34 cellular contexts compared by ENCODE assay signal in the genomic region with DNA sequence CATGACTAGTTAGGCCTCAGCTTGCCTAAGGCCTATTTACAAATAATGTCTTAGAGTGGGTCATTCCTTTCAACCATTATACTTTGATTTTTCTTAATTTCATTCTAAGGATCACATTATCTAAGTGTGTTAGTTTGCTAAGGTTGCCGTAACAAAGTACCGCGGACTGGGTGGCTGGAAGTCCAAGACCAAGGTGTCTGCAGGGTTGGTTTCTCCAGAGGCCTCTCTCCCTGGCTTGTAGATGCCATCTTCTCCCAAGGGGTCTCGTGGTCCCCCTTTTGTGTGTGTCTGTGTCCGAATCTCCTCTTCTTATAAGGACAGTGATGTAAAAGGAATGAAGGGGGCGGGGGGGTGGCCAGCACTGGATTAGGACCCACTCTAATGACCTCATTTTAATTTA.
"Had no signal": no experiment of that assay in that cellular context is flagged by ENCODE, and none has a peak within 500 bp of the region (broad histone marks: within the 10 kb centered on the region; RNA-seq: fewer than 3 reads in every experiment).

No MANE protein-coding gene starts in this region.

- H3K9me3 ChIP-seq: MG63 had no signal

- H3K36me3 ChIP-seq: MG63 had no signal

- DNase-seq: Karpas-422, Kasumi-1, MG63, MM.1S, MV-4-11, NCI-H1048, NCI-H1092, NCI-H1092 treated with DMSO at 0.1 percent for 48 hours, NCI-H1105, NCI-H1105 treated with DMSO at 0.1 percent for 48 hours, NCI-H1417, NCI-H1417 treated with DMSO at 0.1 percent for 48 hours, NCI-H1436, NCI-H1436 treated with DMSO at 0.1 percent for 48 hours, NCI-H146, NCI-H1694, NCI-H1694 treated with DMSO at 0.1 percent for 48 hours, NCI-H187, NCI-H187 treated with DMSO at 0.1 percent for 48 hours, NCI-H1930, NCI-H2029, NCI-H2029 treated with DMSO at 0.1 percent for 48 hours, NCI-H2081, NCI-H2081 treated with DMSO at 0.1 percent for 48 hours, NCI-H2107, NCI-H2171, NCI-H2171 treated with DMSO at 0.1 percent for 48 hours, NCI-H2227 treated with DMSO at 0.1 percent for 48 hours, NCI-H226, NCI-H345, NCI-H446, NCI-H446 treated with DMSO at 0.1 percent for 48 hours, NCI-H510A had no signal

- H3K27ac ChIP-seq: KMS-11 had no signal

- H3K4me3 ChIP-seq: MG63 had no signal
